ENCODE assay signal across 8 cellular contexts in genomic region chr7:48875300-48875916, GRCh38. TPM values are rescaled to one million over a fixed set of nuclear protein-coding genes. Genes with fewer than 3 reads are reported as not detected.
A peak's percentile ranks its signal among the peaks of the same experiment; 100 is the strongest.
DNase-seq lines count a peak whose midpoint lies in the region; ATAC-seq and TF ChIP-seq lines count a peak whose summit lies in the region.

No MANE protein-coding gene starts in this region.

- intact Hi-C loops in esophagus muscularis mucosa (cut with DNase I): no loop called here

- H3K9me2 ChIP-seq in Karpas-422 (replicated peaks; ENCODE audit: insufficient read depth, low read length): no peaks in the 10 kb centered on the region

- H4K20me1 ChIP-seq in Karpas-422 (ENCODE audit: insufficient read depth, low read depth, low read length): no peaks in the 10 kb centered on the region

- H3K9ac ChIP-seq in Karpas-422 (ENCODE audit: low read length): no peak overlapping the region

- peak; percentile 83 for TF ChIP-seq CTCF in WERI-Rb-1 (IDR thresholded peaks at IDR 0.05; ENCODE audit: low read depth, low read length)
- TF ChIP-seq CTCF in esophagus muscularis mucosa (IDR thresholded peaks at IDR 0.05): peak in 1 of 3 experiments; percentile 10

- H3K27me3 ChIP-seq in Karpas-422 (ENCODE audit: low read length): no peaks in the 10 kb centered on the region
- no peaks in the 10 kb centered on the region for H3K27me3 ChIP-seq in WERI-Rb-1 (ENCODE audit: insufficient read depth, low read depth, severe bottlenecking)
- H3K27me3 ChIP-seq in esophagus muscularis mucosa: peaks cover 0 to 3% (median 2%) of the 10 kb centered on the region in 4 donors

- H3K4me3 ChIP-seq in Karpas-422 (ENCODE audit: low read length) (no peak overlapping the region), WERI-Rb-1 (ENCODE audit: low read depth, low read length) (no peak overlapping the region), esophagus muscularis mucosa (no peak overlapping the region)

- H3K36me3 ChIP-seq in Karpas-422 (ENCODE audit: insufficient read depth, low read length): no peaks in the 10 kb centered on the region
- no peaks in the 10 kb centered on the region for H3K36me3 ChIP-seq in WERI-Rb-1
- H3K36me3 ChIP-seq in esophagus muscularis mucosa: no peaks in the 10 kb centered on the region

- DNase-seq in COR-L47 (lab: John Stamatoyannopoulos, UW): peak; percentile 80
- DNase-seq in Karpas-422: peak; percentile 71
- DNase-seq in WERI-Rb-1: peak; percentile 72
- DNase-seq in iris pigment epithelial cell (ENCODE audit: low read depth): peak; percentile 10
- no peak for DNase-seq in esophagus muscularis mucosa (ENCODE audit: extremely low spot score)
- DNase-seq in UCSD-AML1 (lab: John Stamatoyannopoulos, UW; ENCODE audit: unreplicated experiment): no peak

- H3K9me3 ChIP-seq in Karpas-422 (ENCODE audit: low read length): no peaks in the 10 kb centered on the region
- H3K9me3 ChIP-seq in WERI-Rb-1 (ENCODE audit: severe bottlenecking): no peaks in the 10 kb centered on the region
- H3K9me3 ChIP-seq in esophagus muscularis mucosa: no peaks in the 10 kb centered on the region

- H3K79me2 ChIP-seq in Karpas-422 (ENCODE audit: low read length): no peaks in the 10 kb centered on the region

- H3K27ac ChIP-seq in Karpas-422 (ENCODE audit: low read length): no peak overlapping the region
- H3K27ac ChIP-seq in WERI-Rb-1: no peak overlapping the region
- no peak overlapping the region for H3K27ac ChIP-seq in esophagus muscularis mucosa (replicated peaks in 1 of 4)

- TF ChIP-seq POLR2A in esophagus muscularis mucosa (IDR thresholded peaks at IDR 0.05; ENCODE audit: low read depth): no peak

- TF ChIP-seq EP300 in esophagus muscularis mucosa (IDR thresholded peaks at IDR 0.05): no peak

- peak overlapping the region; percentile 62 for H3K4me2 ChIP-seq in Karpas-422 (ENCODE audit: low read depth, low read length, poor library complexity, severe bottlenecking)

- peaks cover 17% of the 10 kb centered on the region for H3K4me1 ChIP-seq in Karpas-422 (ENCODE audit: low read length)
- no peaks in the 10 kb centered on the region for H3K4me1 ChIP-seq in esophagus muscularis mucosa

- 41% methylated on average over 12 of the region's 12 CpGs for WGBS in esophagus muscularis mucosa

- ATAC-seq in GM21737 (IDR thresholded peaks at IDR 0.05; ENCODE audit: unreplicated experiment) (no peak), GM18909 (IDR thresholded peaks at IDR 0.05; ENCODE audit: poor library complexity, unreplicated experiment) (no peak)

- no peak overlapping the region for H2AFZ ChIP-seq in Karpas-422 (ENCODE audit: low read length)

RNA-seq across cellular contexts. Expression of gene CDC14C, which starts 48.9 kb away (rescaled TPM):
- not detected in 2 replicates for total RNA-seq in Karpas-422 (2014; rRNA removed; shearing (Covaris generic); ENCODE audit: low replicate concordance)
- not detected for total RNA-seq in esophagus muscularis mucosa

Comparison
In these comparisons a context has a peak if more than half of its experiments do, and no peak if none do; other contexts are left out.
1. DNase-seq: peak in COR-L47 (single experiment), Karpas-422 (single experiment), WERI-Rb-1 (single experiment) and iris pigment epithelial cell (single experiment); none in esophagus muscularis mucosa (single experiment) and UCSD-AML1 (single experiment).